In the genomic region with DNA sequence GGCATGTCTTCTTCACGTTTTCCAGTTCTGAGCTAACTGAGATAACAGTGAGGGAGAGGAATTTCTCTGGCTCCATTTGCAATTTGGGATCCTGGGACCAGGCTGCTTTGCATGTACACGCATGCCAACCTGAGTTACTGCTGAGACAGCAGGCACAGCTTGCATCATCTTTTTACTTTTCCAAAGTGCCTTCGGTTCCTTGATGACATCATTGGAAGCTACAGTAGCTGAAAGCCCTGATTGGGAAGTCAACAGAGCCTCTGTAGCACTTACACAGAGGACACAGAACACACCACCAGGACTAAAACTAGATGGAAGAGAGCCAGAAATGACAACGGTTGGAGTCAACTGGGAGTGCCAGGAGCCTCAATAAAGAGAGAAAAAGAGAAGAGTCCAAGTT, we compare ENCODE assay signal across 26 cellular contexts.
"Had no signal": no experiment of that assay in that cellular context is flagged by ENCODE, and none has a peak within 500 bp of the region (broad histone marks: within the 10 kb centered on the region; RNA-seq: fewer than 3 reads in every experiment).

No MANE protein-coding gene starts in this region.

- DNase-seq: activated CD4-positive, alpha-beta T cell treated with anti-CD3 and anti-CD28 coated beads for 36 hours; activated CD4-positive, alpha-beta T cell treated with anti-CD3 and anti-CD28 coated beads, Interleukin-2, amount 50 U/mL, for 4 hours; activated CD4-positive, CD25-positive, alpha-beta regulatory T cell; activated effector memory CD4-positive, alpha-beta T cell treated with Interleukin-2 at 50 U/mL for 16 hours; activated naive CD4-positive, alpha-beta T cell treated with Interleukin-2 at 50 U/mL for 16 hours; activated T-cell treated with anti-CD3 and anti-CD28 coated beads for 4 hours; anterior cingulate cortex; cerebellar nuclear complex; colonic mucosa; effector memory CD8-positive, alpha-beta T cell; heart left ventricle; kidney glomerular epithelial cell; lower lobe of right lung; mucosa of descending colon; sigmoid colon; small intestine; stimulated activated CD4-positive, alpha-beta T cell treated with anti-CD3 and anti-CD28 coated beads, Interleukin-4, amount 100 ng/mL, for 24 hours; stimulated activated naive CD8-positive, alpha-beta T cell treated with anti-CD3 and anti-CD28 coated beads, Interleukin-15, amount 100 ng/mL, for 72 hours; T-helper 1 cell; tibial artery; upper lobe of right lung had no signal

- H3K27ac ChIP-seq: cardiac muscle cell, colonic mucosa, foreskin keratinocyte, heart left ventricle, lower lobe of right lung, neutrophil, sigmoid colon, tibial artery, upper lobe of right lung had no signal

- ATAC-seq: activated CD4-positive, alpha-beta T cell treated with anti-CD3 and anti-CD28 coated beads for 36 hours; effector memory CD8-positive, alpha-beta T cell; foreskin keratinocyte; heart left ventricle; left lobe of liver; lower lobe of right lung; mucosa of descending colon; stimulated activated effector memory CD8-positive, alpha-beta T cell treated with anti-CD3 and anti-CD28 coated beads, Interleukin-12 subunit alpha, Interleukin-12 subunit beta, amount 100 ng/mL, for 72 hours; stimulated activated naive CD8-positive, alpha-beta T cell treated with anti-CD3 and anti-CD28 coated beads, Interleukin-15, amount 100 ng/mL, for 72 hours; upper lobe of right lung had no signal

- H3K4me1 ChIP-seq: colonic mucosa, foreskin keratinocyte, heart left ventricle, lower lobe of right lung, sigmoid colon, tibial artery, upper lobe of right lung had no signal

- FAIRE-seq: small intestine had no signal

- H3K9me3 ChIP-seq: colonic mucosa, heart left ventricle, lower lobe of right lung, mucosa of descending colon, neutrophil, sigmoid colon, tibial artery, upper lobe of right lung had no signal

- H3K36me3 ChIP-seq: cardiac muscle cell, colonic mucosa, heart left ventricle, lower lobe of right lung, neutrophil, sigmoid colon, tibial artery, upper lobe of right lung had no signal

- H3K27me3 ChIP-seq: cardiac muscle cell, colonic mucosa, foreskin keratinocyte, heart left ventricle, neutrophil, sigmoid colon, tibial artery had no signal

- H3K4me3 ChIP-seq: cardiac muscle cell, colonic mucosa, heart left ventricle, lower lobe of right lung, mucosa of descending colon, sigmoid colon, tibial artery, upper lobe of right lung had no signal
